8 cellular contexts compared by ENCODE assay signal in the genomic region with DNA sequence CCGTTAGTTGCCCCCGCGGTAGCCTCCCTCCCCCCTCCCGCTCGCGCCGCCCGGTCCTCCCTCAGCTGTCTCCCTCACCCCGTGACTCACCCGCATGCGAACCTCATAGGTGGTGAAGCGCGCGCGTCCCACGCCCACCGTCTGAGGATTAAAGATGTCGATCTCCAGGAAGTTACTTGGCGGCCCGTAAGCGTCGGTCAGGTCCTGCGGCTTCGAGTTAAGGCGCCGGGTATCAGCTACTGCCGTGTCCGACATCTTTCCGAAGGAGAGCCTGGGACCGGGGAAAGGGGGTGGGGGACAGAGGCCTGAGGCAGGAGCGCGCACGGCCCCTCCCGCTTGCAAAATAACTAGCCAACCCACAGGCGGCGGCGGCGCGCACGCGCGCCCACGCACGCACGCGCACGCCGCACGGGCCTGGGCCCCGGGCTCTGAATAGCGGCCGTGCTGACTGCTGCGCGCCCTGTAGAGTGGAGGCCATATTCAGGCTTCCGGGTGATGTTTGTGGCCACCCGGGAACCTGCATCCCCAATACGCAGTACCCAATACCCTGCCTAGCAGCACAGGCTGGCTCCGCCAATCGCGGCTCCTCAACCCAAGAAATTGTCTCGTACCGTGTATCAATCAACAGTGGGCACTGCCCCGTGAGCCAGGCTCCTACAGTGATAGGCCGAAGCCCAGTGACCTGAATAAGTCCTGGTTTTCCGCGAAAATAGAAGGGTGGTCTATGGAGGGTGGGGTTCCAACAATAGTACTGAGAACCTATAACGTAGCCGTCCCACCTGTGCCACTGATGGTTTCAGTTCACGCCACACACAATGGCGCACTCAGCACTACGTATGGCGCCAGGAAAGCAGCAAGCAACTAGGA. TPM values are rescaled to one million over a fixed set of nuclear protein-coding genes. Genes with fewer than 3 reads are reported as not detected.
DNase-seq lines count a peak whose midpoint lies in the region; ATAC-seq and TF ChIP-seq lines count a peak whose summit lies in the region.

A gene (minus strand): TSS at position 283 of the 867 bp plus-strand sequence. CDS start 28 bp downstream, at position 255.

- H3K36me3 Mint-ChIP-seq in T-cell = peaks cover 7% of the 10 kb centered on the region

- H3K4me1 ChIP-seq in transverse colon = peaks cover 0 to 12% (median 0%) of the 10 kb centered on the region in 4 donors

- intact Hi-C loops in cardiac septum (cut with DNase I) (no loop called here), transverse colon (cut with DNase I; ENCODE audit: low total_unique reads) (no loop called here)

- peak within 1 kb of the TSS; percentile 94 to 95 for H3K27ac Mint-ChIP-seq in T-cell

- H3K4me3 ChIP-seq in transverse colon = peak within 1 kb of the TSS; percentile 38 to 71 (median 58)

- WGBS in adipose tissue, 3 donors = 0 to 31% (median 1%) methylated on average over 60 to 72 of the region's 72 CpGs
- WGBS in transverse colon (ENCODE audit: low coverage in 1 of 2), 2 donors = 47% methylated on average over 53 of the region's 72 CpGs; no CpG with 5 or more reads in 1 of the 2 donors

- POLR2A ChIA-PET in T-cell (lab: Charles Lee) = interaction anchor here (0.6 to 1.2 kb wide), 5 partner anchors 44 to 935 kb away, joined by 3 to 10 read pairs (median 6); a partner anchor contains a TSS

- no peaks in the 10 kb centered on the region for H3K9me3 Mint-ChIP-seq in T-cell

- DNase-seq in GM13977 (ENCODE audit: low spot score) (peak; percentile 89), NCI-H146 (lab: John Stamatoyannopoulos, UW) (peak; percentile 96), T-cell (peak; percentile 77 to 92 (median 85)), cardiac septum (ENCODE audit: low spot score) (peak; percentile 93), pons (ENCODE audit: low spot score) (peak; percentile 93), transverse colon (peak; percentile 91)

- peak; percentile 86 for TF ChIP-seq CTCF in GM13977 (IDR thresholded peaks at IDR 0.05; ENCODE audit: extremely low read depth, insufficient read depth, missing control alignments)
- TF ChIP-seq CTCF in transverse colon (IDR thresholded peaks at IDR 0.05) = peak in 2 of 5 experiments; percentile 54 to 79

- peaks cover 8 to 22% (median 22%) of the 10 kb centered on the region in 3 donors for H3K4me1 Mint-ChIP-seq in T-cell

- peaks cover 0 to 18% of the 10 kb centered on the region in 2 donors for H3K27me3 Mint-ChIP-seq in T-cell

- ATAC-seq in HG02870 (IDR thresholded peaks at IDR 0.05; ENCODE audit: unreplicated experiment) (peak; percentile 93), T-cell (replicated peaks in 1 of 4) (peak; percentile 92 to 96 (median 93))

- in situ Hi-C loops in GM13977 (cut with MboI; ENCODE audit: low pct_unique_long_range_greater_than_20kb, low sequenced_read_pairs, unreplicated experiment) (no loop called here), transverse colon (cut with MboI; ENCODE audit: low pct_ligation_motif_present in 1 of 4, low pct_unique_long_range_greater_than_20kb in 1 of 4, low sequenced_read_pairs in 3 of 4) (no loop called here)

- H3K27me3 ChIP-seq in transverse colon = no peaks in the 10 kb centered on the region

- H3K36me3 ChIP-seq in transverse colon = no peaks in the 10 kb centered on the region

- no peak for TF ChIP-seq EP300 in transverse colon (IDR thresholded peaks at IDR 0.05; ENCODE audit: low read depth)

- TF ChIP-seq POLR2A in transverse colon (IDR thresholded peaks at IDR 0.05) = peak; percentile 59

- H3K27ac ChIP-seq in adipose tissue (ENCODE audit: low read depth, low read length) (no peak within 1 kb of the TSS), transverse colon (peak within 1 kb of the TSS; percentile 84 to 89 (median 88))

- no peaks in the 10 kb centered on the region for H3K9me3 ChIP-seq in transverse colon

- CTCF ChIA-PET in T-cell (lab: Charles Lee) = interaction anchor here (0.6 to 1.1 kb wide), 2 partner anchors 50 to 62 kb away, joined by 4 read pairs; no protein-coding TSS in a partner anchor

- H3K4me3 Mint-ChIP-seq in T-cell = peak within 1 kb of the TSS; percentile 83 to 92 (median 85)

RNA-seq across cellular contexts. Expression of the gene that starts here (rescaled TPM):
- total RNA-seq in T-cell = 10 to 100 TPM; 29.6 to 42.5 (median 33.1) TPM
- 10 to 100 TPM; 15.1 to 53.5 (median 23.3) TPM for polyA plus RNA-seq in adipose tissue
- total RNA-seq in cardiac septum = 52.7 TPM
- total RNA-seq in transverse colon = 10 to 100 TPM; 16.8 to 69.5 (median 35.0) TPM
